17 cellular contexts compared by ENCODE assay signal in genomic region chr11:86728562-86728961, GRCh38. TPM values are rescaled to one million over a fixed set of nuclear protein-coding genes. Genes with fewer than 3 reads are reported as not detected.
DNase-seq lines count a peak whose midpoint lies in the region; ATAC-seq and TF ChIP-seq lines count a peak whose summit lies in the region.
"Had no signal": no experiment of that assay in that cellular context is flagged by ENCODE, and none has a peak within 500 bp of the region (broad histone marks: within the 10 kb centered on the region; RNA-seq: fewer than 3 reads in every experiment).

No MANE protein-coding gene starts in this region.

- TF ChIP-seq EP300 in SK-N-SH (IDR thresholded peaks at IDR 0.05; ENCODE audit: borderline replicate concordance in 1 of 2, low read depth in 1 of 2, low read length in 1 of 2) = no peak

- peak overlapping the region; percentile 36; the same call in 1 of the 2 replicates for H2AFZ ChIP-seq in SK-N-SH (ENCODE audit: low read depth)
- H2AFZ ChIP-seq: GM23338 had no signal

- POLR2A ChIA-PET in SK-N-SH (lab: Yijun Ruan, JAX) = no interaction called here

- TF ChIP-seq RAD21 in SK-N-SH (IDR thresholded peaks at IDR 0.05; ENCODE audit: low read length) = no peak

- H3K27me3 ChIP-seq in SK-N-SH (ENCODE audit: insufficient read depth) = no peaks in the 10 kb centered on the region
- H3K27me3 ChIP-seq in RWPE2 (ENCODE audit: insufficient read depth, poor library complexity, severe bottlenecking) = no peaks in the 10 kb centered on the region
- H3K27me3 ChIP-seq in left lung = no peaks in the 10 kb centered on the region

- ATAC-seq in SK-N-SH treated with all-trans-retinoic acid at 6 μM for 48 hours = no peak
- peak; percentile 35; the same call in 1 of the 3 replicates for ATAC-seq in RWPE2 (ENCODE audit: low read depth)
- peak; percentile 26 for ATAC-seq in left lung
- ATAC-seq in GM19395 (IDR thresholded peaks at IDR 0.05; ENCODE audit: unreplicated experiment) = no peak
- ATAC-seq in GM21515 (IDR thresholded peaks at IDR 0.05; ENCODE audit: unreplicated experiment) = no peak
- ATAC-seq: GM23338, HCT116 had no signal

- TF ChIP-seq CTCF in SK-N-SH (IDR thresholded peaks at IDR 0.05) (no peak), RWPE2 (IDR thresholded peaks at IDR 0.05; ENCODE audit: poor library complexity, severe bottlenecking) (no peak), left lung (IDR thresholded peaks at IDR 0.05) (no peak)

- H4K20me1 ChIP-seq in SK-N-SH (ENCODE audit: insufficient read depth) = no peaks in the 10 kb centered on the region

- CTCF ChIA-PET in SK-N-SH (lab: Yijun Ruan, JAX) = interaction anchor here (0.8 to 1.2 kb wide), 2 partner anchors 13 to 216 kb away, joined by 3 read pairs; no protein-coding TSS in a partner anchor

- H3K4me3 ChIP-seq in SK-N-SH (ENCODE audit: low read depth in 2 of 2, low read length in 1 of 2) (no peak overlapping the region), RWPE2 (ENCODE audit: severe bottlenecking) (no peak overlapping the region), left lung (no peak overlapping the region)
- H3K4me3 ChIP-seq: GM23338 had no signal

- DNase-seq in SK-N-SH (no peak), RWPE2 (ENCODE audit: low spot score) (no peak), left lung (no peak), hippocampal formation (lab: John Stamatoyannopoulos, UW) (no peak)
- DNase-seq: 8988T; C1 segment of cervical spinal cord; CD4-positive, alpha-beta memory T cell; COR-L47; DMS153; DND-41; H9 had no signal

- H3K9me2 ChIP-seq in SK-N-SH = no peaks in the 10 kb centered on the region

- H3K4me1 ChIP-seq in SK-N-SH (ENCODE audit: control insufficient read depth in 1 of 2, insufficient read depth in 2 of 2, low read depth in 1 of 2, low read length in 1 of 2) = peaks cover 0 to 6% of the 10 kb centered on the region in 2 experiments; a peak in 3 of 4 replicates
- peaks cover 24% of the 10 kb centered on the region for H3K4me1 ChIP-seq in RWPE2 (ENCODE audit: insufficient read depth, poor library complexity, severe bottlenecking)
- no peaks in the 10 kb centered on the region for H3K4me1 ChIP-seq in left lung

- H3K36me3 ChIP-seq in SK-N-SH (replicated peaks in 1 of 2; ENCODE audit: control insufficient read depth in 1 of 2, insufficient read depth in 2 of 2, low read length in 1 of 2) = peaks cover 0 to 8% of the 10 kb centered on the region in 2 experiments
- H3K36me3 ChIP-seq in RWPE2 (ENCODE audit: low read depth) = 0 out of 2 replicates have a peak, but pooled peaks cover 3% of the 10 kb centered on the region
- no peaks in the 10 kb centered on the region for H3K36me3 ChIP-seq in left lung

- no peak overlapping the region for H3K9ac ChIP-seq in SK-N-SH

- no peaks in the 10 kb centered on the region for H3K9me3 ChIP-seq in SK-N-SH
- no peaks in the 10 kb centered on the region for H3K9me3 ChIP-seq in RWPE2 (ENCODE audit: severe bottlenecking)
- peaks cover 0 to 5% of the 10 kb centered on the region in 2 donors for H3K9me3 ChIP-seq in left lung

- peak overlapping the region in 1 of 2 experiments; percentile 31; a peak in 1 of 4 replicates for H3K27ac ChIP-seq in SK-N-SH (ENCODE audit: low read depth in 2 of 2, low read length in 1 of 2)
- peak overlapping the region; percentile 34 for H3K27ac ChIP-seq in RWPE2 (ENCODE audit: poor library complexity, severe bottlenecking)
- no peak overlapping the region for H3K27ac ChIP-seq in left lung

- H3K79me2 ChIP-seq in SK-N-SH (ENCODE audit: insufficient read depth) = peaks cover 38% of the 10 kb centered on the region

- peaks cover 5% of the 10 kb centered on the region for H3F3A ChIP-seq in SK-N-SH (replicated peaks; ENCODE audit: insufficient read depth)

- intact Hi-C loops in left lung (cut with DNase I) = no loop called here

- no peak overlapping the region for H3K4me2 ChIP-seq in SK-N-SH
- H3K4me2 ChIP-seq: GM23338 had no signal

TF ChIP-seq in SK-N-SH, 30 proteins besides CTCF, POLR2A, EP300 and RAD21 (continues in another document):
- no peak for TF ChIP-seq MEF2A (IDR thresholded peaks at IDR 0.05; ENCODE audit: borderline replicate concordance, low read depth)
- TF ChIP-seq RXRA (IDR thresholded peaks at IDR 0.05; ENCODE audit: borderline replicate concordance, low read depth) = no peak
- TF ChIP-seq JUND (IDR thresholded peaks at IDR 0.05) = no peak
- TF ChIP-seq GATA2 (CRISPR knock-in tag; IDR thresholded peaks at IDR 0.05) = no peak
- TF ChIP-seq, protein P1, sequence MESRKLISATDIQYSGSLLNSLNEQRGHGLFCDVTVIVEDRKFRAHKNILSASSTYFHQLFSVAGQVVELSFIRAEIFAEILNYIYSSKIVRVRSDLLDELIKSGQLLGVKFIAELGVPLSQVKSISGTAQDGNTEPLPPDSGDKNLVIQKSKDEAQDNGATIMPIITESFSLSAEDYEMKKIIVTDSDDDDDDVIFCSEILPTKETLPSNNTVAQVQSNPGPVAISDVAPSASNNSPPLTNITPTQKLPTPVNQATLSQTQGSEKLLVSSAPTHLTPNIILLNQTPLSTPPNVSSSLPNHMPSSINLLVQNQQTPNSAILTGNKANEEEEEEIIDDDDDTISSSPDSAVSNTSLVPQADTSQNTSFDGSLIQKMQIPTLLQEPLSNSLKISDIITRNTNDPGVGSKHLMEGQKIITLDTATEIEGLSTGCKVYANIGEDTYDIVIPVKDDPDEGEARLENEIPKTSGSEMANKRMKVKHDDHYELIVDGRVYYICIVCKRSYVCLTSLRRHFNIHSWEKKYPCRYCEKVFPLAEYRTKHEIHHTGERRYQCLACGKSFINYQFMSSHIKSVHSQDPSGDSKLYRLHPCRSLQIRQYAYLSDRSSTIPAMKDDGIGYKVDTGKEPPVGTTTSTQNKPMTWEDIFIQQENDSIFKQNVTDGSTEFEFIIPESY (IDR thresholded peaks at IDR 0.05; ENCODE audit: borderline replicate concordance, low read depth) = no peak
- TF ChIP-seq YY1 (IDR thresholded peaks at IDR 0.05; ENCODE audit: low read depth) = no peak
- no peak for TF ChIP-seq NRF1 (IDR thresholded peaks at IDR 0.05; ENCODE audit: low read depth, low read length)
- TF ChIP-seq ELF1 (IDR thresholded peaks at IDR 0.05) = no peak
- TF ChIP-seq FOXJ3 (CRISPR knock-in tag; IDR thresholded peaks at IDR 0.05) = no peak
- TF ChIP-seq NFIC (IDR thresholded peaks at IDR 0.05; ENCODE audit: borderline replicate concordance) = no peak
- TF ChIP-seq RCOR1 (IDR thresholded peaks at IDR 0.05; ENCODE audit: low read length) = no peak
- TF ChIP-seq GABPA (IDR thresholded peaks at IDR 0.05; ENCODE audit: low read depth) = no peak
- no peak for TF ChIP-seq TCF12 (IDR thresholded peaks at IDR 0.05)
- no peak for TF ChIP-seq USF2 (IDR thresholded peaks at IDR 0.05; ENCODE audit: borderline replicate concordance, low read depth, low read length)

TF ChIP-seq in SK-N-SH treated with all-trans-retinoic acid at 6 μM for 48 hours, 23 proteins besides CTCF, POLR2A, EP300 and RAD21:
- no peak for TF ChIP-seq GLIS3 (CRISPR knock-in tag; IDR thresholded peaks at IDR 0.05)
- TF ChIP-seq CSDC2 (CRISPR knock-in tag; IDR thresholded peaks at IDR 0.05) = no peak
- TF ChIP-seq ZFP3 (CRISPR knock-in tag; IDR thresholded peaks at IDR 0.05) = no peak
- TF ChIP-seq TOX (CRISPR knock-in tag; IDR thresholded peaks at IDR 0.05; ENCODE audit: borderline replicate concordance) = no peak
- no peak for TF ChIP-seq CREB5 (CRISPR knock-in tag; IDR thresholded peaks at IDR 0.05; ENCODE audit: low read depth)
- TF ChIP-seq TCF4 (CRISPR knock-in tag; IDR thresholded peaks at IDR 0.05; ENCODE audit: borderline replicate concordance) = no peak
- no peak for TF ChIP-seq ESRRG (CRISPR knock-in tag; IDR thresholded peaks at IDR 0.05)
- TF ChIP-seq ZFP30 (CRISPR knock-in tag; IDR thresholded peaks at IDR 0.05) = no peak
- no peak for TF ChIP-seq ZNF70 (CRISPR knock-in tag; IDR thresholded peaks at IDR 0.05)
TF ChIP-seq in SK-N-SH treated with all-trans-retinoic acid at 6 μM for 48 hours: peak in this region for 0.

RNA-seq across cellular contexts. Expression of gene ME3, which starts 56.1 kb away (rescaled TPM):
- 22.0 and 25.5 TPM in 2 replicates for polyA plus RNA-seq in SK-N-SH (2012; rRNA removed)
- 6.5 and 11.4 TPM in 2 replicates for polyA plus RNA-seq in SK-N-SH (2012; cell fraction: cytosol; rRNA removed)
- polyA plus RNA-seq in SK-N-SH (2012; cell fraction: nucleus; rRNA removed) = 106 and 111 TPM in 2 replicates
- total RNA-seq in left lung = 10 to 100 TPM; 21.6 to 22.1 TPM
- total RNA-seq: H4 had no signal

Comparison
In these comparisons a context has a peak if more than half of its experiments do, and no peak if none do; other contexts are left out.
1. ATAC-seq: peak in RWPE2 (single experiment) and left lung (single experiment); none in SK-N-SH treated with all-trans-retinoic acid at 6 μM for 48 hours (single experiment), GM19395 (single experiment) and GM21515 (single experiment).